ENCODE assay signal across 17 cellular contexts in the genomic region with DNA sequence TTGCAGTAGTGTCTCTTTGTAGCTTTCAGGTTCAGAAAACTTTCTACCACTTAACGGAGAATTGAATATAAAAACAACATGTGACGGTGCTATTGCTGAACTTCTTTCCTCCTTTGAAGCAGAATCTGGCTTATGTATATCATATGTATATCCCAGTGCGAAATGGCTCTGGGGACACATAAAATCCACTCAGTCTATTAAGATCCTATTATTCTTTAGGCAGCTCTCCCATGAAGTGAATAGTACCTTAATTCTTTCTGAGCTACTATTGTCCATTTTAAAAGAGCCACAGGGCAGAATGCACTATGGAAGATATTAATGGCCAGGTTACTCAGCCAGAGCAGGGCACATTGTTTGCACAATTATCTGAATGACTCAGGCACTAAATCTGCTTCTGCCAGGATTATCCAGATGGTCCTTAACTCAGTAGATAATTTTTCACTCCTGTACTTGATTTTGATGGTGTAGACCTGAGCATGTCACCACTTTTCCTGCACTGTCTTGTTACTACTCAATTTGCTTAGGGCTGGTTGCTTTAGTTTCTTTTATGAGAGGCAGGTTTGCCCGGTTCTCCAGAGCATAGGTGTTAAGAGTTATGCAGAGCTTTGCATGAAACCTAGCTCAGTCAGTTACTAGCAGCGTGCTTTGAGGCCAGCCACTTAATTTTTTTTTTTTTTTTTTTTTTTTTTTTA. TPM values are rescaled to one million over a fixed set of nuclear protein-coding genes. Genes with fewer than 3 reads are reported as not detected.
DNase-seq lines count a peak whose midpoint lies in the region; FAIRE-seq and TF ChIP-seq lines count a peak whose summit lies in the region.
"Had no signal": no experiment of that assay in that cellular context is flagged by ENCODE, and none has a peak within 500 bp of the region (broad histone marks: within the 10 kb centered on the region; RNA-seq: fewer than 3 reads in every experiment).

No MANE protein-coding gene starts in this region.

- no peak overlapping the region for H2BK12ac ChIP-seq in trophoblast cell (ENCODE audit: low read length)

- H3K79me1 ChIP-seq in trophoblast cell (ENCODE audit: low read length), result no peaks in the 10 kb centered on the region

- H4K12ac ChIP-seq in trophoblast cell (ENCODE audit: low read depth, low read length), result no peak overlapping the region

- H3K9ac ChIP-seq in trophoblast cell (ENCODE audit: low read length), result no peak overlapping the region
- H3K9ac ChIP-seq: neural progenitor cell had no signal

- no peak overlapping the region for H3K4me2 ChIP-seq in trophoblast cell (ENCODE audit: low read length)
- H3K4me2 ChIP-seq: neural progenitor cell, smooth muscle cell had no signal

- H3K4me1 ChIP-seq in trophoblast cell (ENCODE audit: control insufficient read depth in 1 of 2, insufficient read depth in 2 of 2, low read length in 2 of 2) (peaks cover 4 to 7% of the 10 kb centered on the region in 2 experiments), right atrium auricular region (peaks cover 0 to 5% of the 10 kb centered on the region in 2 donors)

- peaks cover 4% of the 10 kb centered on the region for H3K27me3 ChIP-seq in trophoblast cell (ENCODE audit: insufficient read depth, low read length)
- peaks cover 0 to 5% of the 10 kb centered on the region in 2 donors for H3K27me3 ChIP-seq in right atrium auricular region

- H2AFZ ChIP-seq in trophoblast cell (ENCODE audit: insufficient read depth, low read length, poor library complexity), result no peak overlapping the region
- H2AFZ ChIP-seq: neural progenitor cell had no signal

- H4K8ac ChIP-seq in trophoblast cell (ENCODE audit: low read depth, low read length), result no peak overlapping the region

- H3K9me3 ChIP-seq in trophoblast cell (ENCODE audit: insufficient read depth, low read depth, low read length) (no peaks in the 10 kb centered on the region), right atrium auricular region (no peaks in the 10 kb centered on the region)
- H3K9me3 ChIP-seq: heart left ventricle, lower lobe of right lung, thoracic aorta had no signal

- no peak for TF ChIP-seq CTCF in right atrium auricular region (IDR thresholded peaks at IDR 0.05)

- no peak overlapping the region for H3K18ac ChIP-seq in trophoblast cell (ENCODE audit: low read length)

- H2AK5ac ChIP-seq in trophoblast cell (ENCODE audit: low read length), result no peak overlapping the region

- FAIRE-seq in HTR-8/SVneo (lab: Jason Lieb, UNC), result no peak
- FAIRE-seq: astrocyte had no signal

- H3K27ac ChIP-seq in trophoblast cell (ENCODE audit: low read depth, low read length) (no peak overlapping the region), right atrium auricular region (no peak overlapping the region)
- H3K27ac ChIP-seq: heart left ventricle, lower lobe of right lung, neural progenitor cell, thoracic aorta had no signal

- H3K4me3 ChIP-seq in trophoblast cell (ENCODE audit: low read depth, low read length), result no peak overlapping the region
- H3K4me3 ChIP-seq in right atrium auricular region, result no peak overlapping the region
- H3K4me3 ChIP-seq: heart left ventricle, lower lobe of right lung, neural progenitor cell, smooth muscle cell, thoracic aorta had no signal

- no CpG with 5 or more reads among the region's 5 CpGs for WGBS in trophoblast cell (ENCODE audit: extremely low coverage, insufficient coverage, insufficient read length)

- no peaks in the 10 kb centered on the region for H3K79me2 ChIP-seq in trophoblast cell (ENCODE audit: control insufficient read depth, insufficient read depth, low read length, poor library complexity)

- peak; percentile 31 for DNase-seq in HCEC 1CT
- DNase-seq in NCI-H345 (lab: John Stamatoyannopoulos, UW), result peak; percentile 61
- peak; percentile 1 for DNase-seq in SW480 (ENCODE audit: low spot score)
- peak; percentile 4 to 12 for DNase-seq in trophoblast cell
- no peak for DNase-seq in occipital lobe (lab: John Stamatoyannopoulos, UW)
- no peak for DNase-seq in right atrium auricular region (ENCODE audit: low spot score)
- DNase-seq in AG08396 (ENCODE audit: low spot score), result no peak
- DNase-seq in HTR-8/SVneo (ENCODE audit: insufficient read length, low spot score), result no peak
- DNase-seq: activated CD4-positive, alpha-beta T cell treated with anti-CD3 and anti-CD28 coated beads, Interleukin-2, amount 50 U/mL, for 48 hours; effector memory CD8-positive, alpha-beta T cell; heart left ventricle; lower lobe of right lung had no signal

- no peak overlapping the region for H3K14ac ChIP-seq in trophoblast cell (ENCODE audit: low read length)

- no peak overlapping the region for H3K4ac ChIP-seq in trophoblast cell (ENCODE audit: low read depth, low read length)

- H4K91ac ChIP-seq in trophoblast cell (ENCODE audit: low read depth, low read length), result no peak overlapping the region

- H3K23ac ChIP-seq in trophoblast cell (ENCODE audit: low read length), result no peak overlapping the region

- H2BK5ac ChIP-seq in trophoblast cell (ENCODE audit: low read depth, low read length, poor library complexity), result no peak overlapping the region

- no peak overlapping the region for H2BK120ac ChIP-seq in trophoblast cell (ENCODE audit: insufficient read depth, low read length, poor library complexity)

- no peaks in the 10 kb centered on the region for H3K36me3 ChIP-seq in trophoblast cell (ENCODE audit: control insufficient read depth in 1 of 2, insufficient read depth in 2 of 2, low read length in 2 of 2)
- no peaks in the 10 kb centered on the region for H3K36me3 ChIP-seq in right atrium auricular region
- H3K36me3 ChIP-seq: heart left ventricle, lower lobe of right lung, neural progenitor cell, thoracic aorta had no signal

RNA-seq across cellular contexts. Expression of a gene that starts 5.5 kb away (rescaled TPM):
- polyA plus RNA-seq in trophoblast cell (2013), result 0.22 and 0.28 TPM in 2 replicates
- 385 TPM for total RNA-seq in occipital lobe
- under 1 TPM; 0.16 to 0.19 TPM for total RNA-seq in right atrium auricular region
- total RNA-seq: activated T-helper 2 cell treated with anti-CD3 and anti-CD28 coated beads, Interferon-gamma antibody, Interleukin-2, Interleukin-4, amounts not matched to agents 10 μg/mL and 5 μg/mL and 100 μg/mL, durations not matched to agents 14 hours and 24 hours and 36 hours had no signal

Comparison
In these comparisons a context has a peak if more than half of its experiments do, and no peak if none do; other contexts are left out.
1. DNase-seq: peak in HCEC 1CT (single experiment), NCI-H345 (single experiment), SW480 (single experiment) and trophoblast cell (2 of 2); none in occipital lobe (single experiment), right atrium auricular region (single experiment), AG08396 (single experiment) and HTR-8/SVneo (single experiment).
2. RNA of a gene that starts 5.5 kb away (total RNA-seq): 385 TPM in occipital lobe (single experiment); 0.16 to 0.19 TPM in right atrium auricular region; every median in the first group is over 100 times any median in the second.